Comparison of ENCODE assay signal across 8 cellular contexts in the genomic region with DNA sequence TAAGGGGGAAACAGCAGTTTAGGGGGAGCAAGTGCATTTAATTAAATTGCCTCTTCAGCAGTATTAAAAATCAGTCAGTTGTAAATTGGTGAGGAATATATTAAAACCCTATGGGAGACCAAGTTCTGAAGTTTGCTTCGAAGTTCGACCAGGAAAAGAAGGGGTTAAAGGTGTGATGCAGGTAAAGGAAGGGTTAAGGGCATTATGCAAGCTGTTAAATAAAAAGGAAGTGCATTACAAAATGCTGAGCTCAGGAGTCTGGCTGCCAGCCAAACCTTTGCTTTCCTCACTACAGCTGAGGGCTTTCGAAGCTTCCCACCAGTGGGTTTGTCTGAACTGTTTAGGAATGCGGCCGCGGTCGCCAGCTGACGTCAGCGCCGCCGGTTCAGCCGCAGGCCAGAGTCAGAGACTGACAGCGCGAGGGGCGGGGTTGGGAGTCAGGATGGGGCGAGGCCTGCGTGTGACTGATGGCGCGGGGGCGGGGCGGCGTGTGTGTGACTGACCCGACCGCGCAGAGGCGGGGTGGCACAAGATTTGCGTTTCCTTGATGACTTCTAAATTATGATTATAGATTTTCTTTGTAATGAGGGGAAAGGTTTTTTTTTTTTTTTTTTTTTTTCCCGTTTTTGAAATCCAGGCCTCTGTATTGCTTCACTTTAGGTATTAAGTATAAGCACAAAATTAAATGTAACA.
A peak's percentile ranks its signal among the peaks of the same experiment; 100 is the strongest.
DNase-seq lines count a peak whose midpoint lies in the region; ATAC-seq and TF ChIP-seq lines count a peak whose summit lies in the region.

No MANE protein-coding gene starts in this region.

- no peak overlapping the region for H3K27ac ChIP-seq in CD4-positive, alpha-beta T cell (ENCODE audit: low read depth, low read length)

- H3K27me3 Mint-ChIP-seq in CD4-positive, alpha-beta T cell, result no peaks in the 10 kb centered on the region
- H3K27me3 Mint-ChIP-seq in dendritic cell treated with granulocyte-macrophage colony-stimulating factor and Interleukin-4, amounts not matched to agents 40 ng/mL and 50 ng/mL, for 4 days, result no peaks in the 10 kb centered on the region

- intact Hi-C loops in CD4-positive, alpha-beta T cell (cut with DNase I, micrococcal nuclease), result loop anchor here (1.0 to 10.0 kb wide), 4 partner anchors 77 to 704 kb away; a partner anchor contains a TSS
- intact Hi-C loops in dendritic cell treated with granulocyte-macrophage colony-stimulating factor and Interleukin-4, amounts not matched to agents 40 ng/mL and 50 ng/mL, for 4 days (cut with micrococcal nuclease), result loop anchor here (2.0 kb wide), 3 partner anchors 76 to 246 kb away; a partner anchor contains a TSS

- POLR2A ChIA-PET in CD4-positive, alpha-beta T cell (lab: Charles Lee), result interaction anchor here (0.6 to 3.4 kb wide), 7 partner anchors 9 to 249 kb away, joined by 3 to 60 read pairs (median 3); a partner anchor contains a TSS

- peak overlapping the region; percentile 71 for H3K27ac Mint-ChIP-seq in CD4-positive, alpha-beta T cell
- H3K27ac Mint-ChIP-seq in dendritic cell treated with granulocyte-macrophage colony-stimulating factor and Interleukin-4, amounts not matched to agents 40 ng/mL and 50 ng/mL, for 4 days, result peak overlapping the region; percentile 60

- no peaks in the 10 kb centered on the region for H3K27me3 ChIP-seq in CD4-positive, alpha-beta T cell (ENCODE audit: control insufficient read depth, insufficient read depth, low read length)

- H3K4me1 Mint-ChIP-seq in CD4-positive, alpha-beta T cell (ENCODE audit: low read depth), result peaks cover 25% of the 10 kb centered on the region
- H3K4me1 Mint-ChIP-seq in dendritic cell treated with granulocyte-macrophage colony-stimulating factor and Interleukin-4, amounts not matched to agents 40 ng/mL and 50 ng/mL, for 4 days (ENCODE audit: low read depth), result peaks cover 48% of the 10 kb centered on the region

- no peaks in the 10 kb centered on the region for H3K9me3 Mint-ChIP-seq in CD4-positive, alpha-beta T cell
- no peaks in the 10 kb centered on the region for H3K9me3 Mint-ChIP-seq in dendritic cell treated with granulocyte-macrophage colony-stimulating factor and Interleukin-4, amounts not matched to agents 40 ng/mL and 50 ng/mL, for 4 days

- CTCF ChIA-PET in CD4-positive, alpha-beta T cell (lab: Charles Lee), result interaction anchor here (0.7 to 3.2 kb wide), 3 partner anchors 42 to 463 kb away, joined by 3 to 12 read pairs (median 3); a partner anchor contains a TSS

- peak overlapping the region; percentile 86 for H3K4me3 Mint-ChIP-seq in CD4-positive, alpha-beta T cell
- H3K4me3 Mint-ChIP-seq in dendritic cell treated with granulocyte-macrophage colony-stimulating factor and Interleukin-4, amounts not matched to agents 40 ng/mL and 50 ng/mL, for 4 days, result peak overlapping the region; percentile 56

- no peaks in the 10 kb centered on the region for H3K9me3 ChIP-seq in CD4-positive, alpha-beta T cell (ENCODE audit: control insufficient read depth, low read length)

- ATAC-seq in CD4-positive, alpha-beta T cell (ENCODE audit: poor library complexity), result peak; percentile 95
- peak; percentile 99 for ATAC-seq in GM19468 (IDR thresholded peaks at IDR 0.05; ENCODE audit: extremely low read depth, unreplicated experiment)

- peak; percentile 90 to 99 (median 95) for DNase-seq in CD4-positive, alpha-beta T cell
- peak; percentile 97 for DNase-seq in HK-2 (ENCODE audit: unreplicated experiment)
- DNase-seq in NCI-H82 (lab: John Stamatoyannopoulos, UW), result peak; percentile 97
- DNase-seq in activated CD4-positive, alpha-beta T cell treated with anti-CD3 and anti-CD28 coated beads, Interleukin-2, amount 50 U/mL, for 48 hours, result peak; percentile 99
- peak; percentile 99 for DNase-seq in left kidney (ENCODE audit: low read depth, low spot score)
- peak; percentile 96 for DNase-seq in stimulated activated CD4-positive, alpha-beta T cell treated with anti-CD3 and anti-CD28 coated beads, Interleukin-1b, Interleukin-23, amount 100 ng/mL, for 48 hours

- peaks cover 4% of the 10 kb centered on the region for H3K36me3 Mint-ChIP-seq in CD4-positive, alpha-beta T cell (ENCODE audit: low read depth)
- H3K36me3 Mint-ChIP-seq in dendritic cell treated with granulocyte-macrophage colony-stimulating factor and Interleukin-4, amounts not matched to agents 40 ng/mL and 50 ng/mL, for 4 days (ENCODE audit: low read depth), result no peaks in the 10 kb centered on the region

- TF ChIP-seq CTCF in CD4-positive, alpha-beta T cell (IDR thresholded peaks at IDR 0.05), result no peak
